ENCODE assay signal across 23 cellular contexts in the genomic region with DNA sequence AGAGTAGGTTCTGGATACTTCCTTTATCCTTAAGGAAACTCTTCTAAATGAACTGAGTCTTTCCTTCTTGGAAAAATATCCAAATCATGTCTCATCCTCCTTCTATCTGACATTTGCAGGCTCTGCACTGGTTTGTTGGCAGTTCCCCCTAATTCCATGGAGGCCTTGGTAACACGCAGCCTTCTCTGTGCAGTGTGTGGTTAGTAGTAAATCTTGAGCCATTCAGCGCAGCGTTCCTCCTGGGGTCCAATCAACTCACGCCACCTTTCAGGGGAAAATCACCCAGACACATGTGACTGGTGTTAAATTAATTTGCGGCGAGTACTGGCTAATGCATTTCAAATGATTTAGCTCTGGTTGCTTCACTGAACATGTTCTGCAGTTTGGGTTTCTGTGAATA. TPM values are rescaled to one million over a fixed set of nuclear protein-coding genes. Genes with fewer than 3 reads are reported as not detected.
"Had no signal": no experiment of that assay in that cellular context is flagged by ENCODE, and none has a peak within 500 bp of the region (broad histone marks: within the 10 kb centered on the region; RNA-seq: fewer than 3 reads in every experiment).

No MANE protein-coding gene starts in this region.

- H3K27me3 ChIP-seq: colonic mucosa had no signal

- H3K27ac Mint-ChIP-seq: activated naive CD8-positive, alpha-beta T cell treated with anti-CD3 and anti-CD28 coated beads, Interleukin-2, amount 50 U/mL, for 24 hours; activated T-helper 17 cell treated with anti-CD3 and anti-CD28 coated beads, Interleukin-2, amount 50 U/mL, for 72 hours; stimulated activated naive B cell treated with anti-CD40 and anti-IgM and Interleukin-4, amounts not matched to agents 10 μg/mL and 1 μg/mL and 100 μg/mL, for 72 hours; T-cell had no signal

- H3K4me1 Mint-ChIP-seq: activated naive CD8-positive, alpha-beta T cell treated with anti-CD3 and anti-CD28 coated beads, Interleukin-2, amount 50 U/mL, for 24 hours; stimulated activated naive B cell treated with anti-CD40 and anti-IgM and Interleukin-4, amounts not matched to agents 10 μg/mL and 1 μg/mL and 100 μg/mL, for 72 hours had no signal

- H3K27ac ChIP-seq: colonic mucosa, esophagus squamous epithelium, tibial artery had no signal

- H3K4me3 Mint-ChIP-seq: activated naive CD8-positive, alpha-beta T cell treated with anti-CD3 and anti-CD28 coated beads, Interleukin-2, amount 50 U/mL, for 24 hours; activated T-helper 17 cell treated with anti-CD3 and anti-CD28 coated beads, Interleukin-2, amount 50 U/mL, for 72 hours; neural crest cell; stimulated activated naive B cell treated with anti-CD40 and anti-IgM and Interleukin-4, amounts not matched to agents 10 μg/mL and 1 μg/mL and 100 μg/mL, for 72 hours; T-cell had no signal

- H3K36me3 ChIP-seq: colonic mucosa, esophagus squamous epithelium, tibial artery had no signal

- H3K27me3 Mint-ChIP-seq: activated naive CD8-positive, alpha-beta T cell treated with anti-CD3 and anti-CD28 coated beads, Interleukin-2, amount 50 U/mL, for 24 hours; activated T-helper 17 cell treated with anti-CD3 and anti-CD28 coated beads, Interleukin-2, amount 50 U/mL, for 72 hours; T-cell had no signal

- DNase-seq: activated CD4-positive, alpha-beta T cell treated with anti-CD3 and anti-CD28 coated beads, Interleukin-2, amount 50 U/mL, for 48 hours; activated CD4-positive, CD25-positive, alpha-beta regulatory T cell treated with anti-CD3 and anti-CD28 coated beads, Interleukin-2, amount 50 U/mL, for 72 hours; activated naive CD4-positive, alpha-beta T cell treated with Interleukin-2 at 50 U/mL for 16 hours; activated naive CD8-positive, alpha-beta T cell treated with anti-CD3 and anti-CD28 coated beads, Interleukin-2, amount 50 U/mL, for 24 hours; central memory CD4-positive, alpha-beta T cell; colonic mucosa; esophagus squamous epithelium; foreskin melanocyte; stimulated activated CD4-positive, alpha-beta T cell treated with anti-CD3 and anti-CD28 coated beads, Interleukin-2, amount 100 ng/mL, for 48 hours; stimulated activated naive B cell treated with anti-CD40 and anti-IgM and Interleukin-4, amounts not matched to agents 10 μg/mL and 1 μg/mL and 100 μg/mL, for 72 hours; T-cell; tibial artery had no signal

- H3K4me1 ChIP-seq: colonic mucosa, esophagus squamous epithelium, tibial artery had no signal

- H3K36me3 Mint-ChIP-seq: stimulated activated naive B cell treated with anti-CD40 and anti-IgM and Interleukin-4, amounts not matched to agents 10 μg/mL and 1 μg/mL and 100 μg/mL, for 72 hours; T-cell had no signal

- H3K9me3 ChIP-seq: colonic mucosa, esophagus squamous epithelium, tibial artery had no signal

- H3K9me3 Mint-ChIP-seq: activated naive CD8-positive, alpha-beta T cell treated with anti-CD3 and anti-CD28 coated beads, Interleukin-2, amount 50 U/mL, for 24 hours; activated T-helper 17 cell treated with anti-CD3 and anti-CD28 coated beads, Interleukin-2, amount 50 U/mL, for 72 hours; neural crest cell; stimulated activated naive B cell treated with anti-CD40 and anti-IgM and Interleukin-4, amounts not matched to agents 10 μg/mL and 1 μg/mL and 100 μg/mL, for 72 hours; T-cell had no signal

- FAIRE-seq: astrocyte, urothelium cell line had no signal

- H3K4me3 ChIP-seq: colonic mucosa, esophagus squamous epithelium, tibial artery had no signal

RNA-seq across cellular contexts. Expression of gene CBY2, which starts 21.0 kb away (rescaled TPM):
- total RNA-seq: activated T-helper 17 cell treated with anti-CD3 and anti-CD28 coated beads, Interleukin-2, amount 50 U/mL, for 72 hours; astrocyte; colonic mucosa; esophagus squamous epithelium; kidney epithelial cell; liver; mesenteric fat pad; neural crest cell; osteocyte; pulmonary artery endothelial cell; skeletal muscle tissue; subcutaneous adipose tissue had no signal
- polyA plus RNA-seq: liver had no signal
